Comparison of ENCODE assay signal across 1 cellular context in genomic region chr17:39668141-39668924, GRCh38.
TF ChIP-seq lines count a peak whose summit lies in the region.

Gene PNMT (plus strand): TSS chr17:39668453. CDS start chr17:39668476, 23 bp downstream.

TF ChIP-seq in HepG2, 621 proteins besides CTCF, POLR2A, EP300 and RAD21 (continued from another document and continues in another):
- no peak for TF ChIP-seq KIAA2018 (CRISPR knock-in tag; IDR thresholded peaks at IDR 0.05; ENCODE audit: borderline replicate concordance)
- TF ChIP-seq IKZF1 (IDR thresholded peaks at IDR 0.05), result no peak
- TF ChIP-seq ZNF431 (CRISPR knock-in tag; IDR thresholded peaks at IDR 0.05; ENCODE audit: borderline replicate concordance, low read depth), result no peak
- TF ChIP-seq ZNF792 (CRISPR knock-in tag; IDR thresholded peaks at IDR 0.05), result peak; percentile 89
- TF ChIP-seq ZKSCAN5 (CRISPR knock-in tag; IDR thresholded peaks at IDR 0.05), result no peak
- no peak for TF ChIP-seq REST (IDR thresholded peaks at IDR 0.05; ENCODE audit: borderline replicate concordance in 1 of 2, low read depth in 1 of 2, low read length in 2 of 2)
- 0 out of 2 replicates have a peak, but pooled peaks have one; percentile 85 for TF ChIP-seq ZNF318 (CRISPR knock-in tag; IDR thresholded peaks at IDR 0.05)
- TF ChIP-seq MBNL3 (CRISPR knock-in tag; conservative IDR thresholded peaks at IDR 0.05), result no peak
- TF ChIP-seq ETV6 (CRISPR knock-in tag; conservative IDR thresholded peaks at IDR 0.05), result peak; percentile 83; the same call in 1 of the 2 replicates
- TF ChIP-seq NR1H2 (CRISPR knock-in tag; IDR thresholded peaks at IDR 0.05; ENCODE audit: borderline replicate concordance, low read depth), result no peak
- peak; percentile 59; the same call in 1 of the 2 replicates for TF ChIP-seq ZNF776 (CRISPR knock-in tag; IDR thresholded peaks at IDR 0.05)
- no peak for TF ChIP-seq KDM5A (IDR thresholded peaks at IDR 0.05; ENCODE audit: borderline replicate concordance, low read length)
- peak; percentile 95 for TF ChIP-seq RNF2 (conservative IDR thresholded peaks at IDR 0.05; ENCODE audit: low read depth)
- TF ChIP-seq RCOR2 (CRISPR knock-in tag; IDR thresholded peaks at IDR 0.05), result no peak; the same call in 1 of the 2 replicates
- TF ChIP-seq ZNF703 (CRISPR knock-in tag; IDR thresholded peaks at IDR 0.05; ENCODE audit: borderline replicate concordance), result 0 out of 2 replicates have a peak, but pooled peaks have one; percentile 70
- no peak for TF ChIP-seq EHMT2 (IDR thresholded peaks at IDR 0.05; ENCODE audit: borderline replicate concordance, low read depth, low read length)
- TF ChIP-seq ZNF354B (CRISPR knock-in tag; IDR thresholded peaks at IDR 0.05), result no peak
- peak; percentile 97 for TF ChIP-seq ZNF547 (CRISPR knock-in tag; IDR thresholded peaks at IDR 0.05)
- no peak for TF ChIP-seq RFX1 (IDR thresholded peaks at IDR 0.05)
- no peak for TF ChIP-seq AKNA (CRISPR knock-in tag; IDR thresholded peaks at IDR 0.05; ENCODE audit: borderline replicate concordance)
- no peak for TF ChIP-seq CHD4 (IDR thresholded peaks at IDR 0.05; ENCODE audit: borderline replicate concordance, low read length)
- peak; percentile 71; the same call in 1 of the 2 replicates for TF ChIP-seq LBX2 (CRISPR knock-in tag; IDR thresholded peaks at IDR 0.05; ENCODE audit: borderline replicate concordance)
- no peak for TF ChIP-seq ZNF432 (CRISPR knock-in tag; IDR thresholded peaks at IDR 0.05; ENCODE audit: borderline replicate concordance)
- TF ChIP-seq MYC (CRISPR knock-in tag; IDR thresholded peaks at IDR 0.05; ENCODE audit: borderline replicate concordance), result peak; percentile 88
- peak; percentile 64 for TF ChIP-seq THAP11 (CRISPR knock-in tag; IDR thresholded peaks at IDR 0.05)
- peak; percentile 77 for TF ChIP-seq TGIF2 (CRISPR knock-in tag; IDR thresholded peaks at IDR 0.05)
